Comparison of ENCODE assay signal across 15 cellular contexts in the genomic region with DNA sequence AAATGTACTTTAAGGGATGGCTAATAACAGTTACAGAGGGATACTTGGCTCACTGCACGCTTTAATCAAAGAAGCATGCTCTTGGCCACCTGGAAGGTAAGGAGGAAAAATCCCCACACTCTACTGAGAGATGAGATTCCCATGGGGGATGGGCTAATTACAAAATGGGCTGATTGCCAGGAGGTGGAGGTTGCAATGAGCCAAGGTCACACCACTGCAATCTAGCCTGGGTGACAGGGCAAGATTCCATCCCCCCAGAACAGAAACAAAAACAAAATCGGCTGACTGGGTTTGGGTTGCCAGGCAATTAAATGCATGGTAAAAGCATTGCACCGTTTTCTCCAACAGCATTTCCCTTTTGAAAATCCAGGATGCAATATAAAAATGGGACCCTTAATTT. TPM values are rescaled to one million over a fixed set of nuclear protein-coding genes. Genes with fewer than 3 reads are reported as not detected.
DNase-seq lines count a peak whose midpoint lies in the region; ATAC-seq and TF ChIP-seq lines count a peak whose summit lies in the region.
"Had no signal": no experiment of that assay in that cellular context is flagged by ENCODE, and none has a peak within 500 bp of the region (broad histone marks: within the 10 kb centered on the region; RNA-seq: fewer than 3 reads in every experiment).

No MANE protein-coding gene starts in this region.

- peaks cover 2 to 25% (median 10%) of the 10 kb centered on the region in 4 donors for H3K4me1 ChIP-seq in liver (ENCODE audit: control insufficient read depth in 4 of 4, insufficient read depth in 4 of 4, low read length in 3 of 4)

- no peak for DNase-seq in natural killer cell treated with Interleukin-12 subunit alpha and Interleukin-12 subunit beta and Interleukin-15 and Interleukin-18, amount 100 ng/mL, for 72 hours (ENCODE audit: low spot score)
- no peak for DNase-seq in natural killer cell
- DNase-seq in effector memory CD8-positive, alpha-beta T cell, result no peak
- no peak for DNase-seq in HEK293T (ENCODE audit: extremely low spot score)
- DNase-seq: ACHN, DMS79 treated with DMSO at 0.1 percent for 48 hours, GOT3, NCI-H1436, NCI-H2029 treated with DMSO at 0.1 percent for 48 hours, NCI-H82 had no signal

- peaks cover 36% of the 10 kb centered on the region for H3K36me3 Mint-ChIP-seq in natural killer cell treated with Interleukin-12 subunit alpha and Interleukin-12 subunit beta and Interleukin-15 and Interleukin-18, amount 100 ng/mL, for 72 hours
- H3K36me3 Mint-ChIP-seq in natural killer cell, result no peaks in the 10 kb centered on the region
- H3K36me3 Mint-ChIP-seq in effector memory CD8-positive, alpha-beta T cell (ENCODE audit: insufficient read depth), result peaks cover 6% of the 10 kb centered on the region

- peak overlapping the region in 1 of 2 donors; percentile 35 for H3K27ac ChIP-seq in liver (ENCODE audit: low read depth in 1 of 2, low read length in 2 of 2)
- H3K27ac ChIP-seq: C4-2B had no signal

- H3K4me3 Mint-ChIP-seq in natural killer cell treated with Interleukin-12 subunit alpha and Interleukin-12 subunit beta and Interleukin-15 and Interleukin-18, amount 100 ng/mL, for 72 hours, result peak overlapping the region; percentile 27
- H3K4me3 Mint-ChIP-seq in natural killer cell, result no peak overlapping the region
- H3K4me3 Mint-ChIP-seq in effector memory CD8-positive, alpha-beta T cell, result no peak overlapping the region

- intact Hi-C loops in natural killer cell (cut with micrococcal nuclease), result no loop called here

- peaks cover 53 to 67% of the 10 kb centered on the region in 2 donors for H3K4me1 Mint-ChIP-seq in natural killer cell treated with Interleukin-12 subunit alpha and Interleukin-12 subunit beta and Interleukin-15 and Interleukin-18, amount 100 ng/mL, for 72 hours (ENCODE audit: low read depth in 2 of 2)
- H3K4me1 Mint-ChIP-seq in natural killer cell, result peaks cover 57 to 68% of the 10 kb centered on the region in 2 donors
- H3K4me1 Mint-ChIP-seq in effector memory CD8-positive, alpha-beta T cell (ENCODE audit: low read depth in 2 of 2), result peaks cover 37 to 59% of the 10 kb centered on the region in 2 donors

- no peak for ATAC-seq in natural killer cell treated with Interleukin-12 subunit alpha and Interleukin-12 subunit beta and Interleukin-15 and Interleukin-18, amount 100 ng/mL, for 72 hours
- ATAC-seq in natural killer cell (no peak), HG03460 (IDR thresholded peaks at IDR 0.05; ENCODE audit: unreplicated experiment) (no peak), GM19324 (IDR thresholded peaks at IDR 0.05; ENCODE audit: low FRiP score, unreplicated experiment) (no peak)
- ATAC-seq in effector memory CD8-positive, alpha-beta T cell (replicated peaks), result no peak
- ATAC-seq: HCT116 had no signal

- 43% methylated on average over 3 of the region's 3 CpGs for WGBS in liver

- CTCF ChIA-PET in HEK293T (lab: Yijun Ruan, JAX), result no interaction called here

- no peak overlapping the region for H3K9ac ChIP-seq in liver (ENCODE audit: low read depth in 1 of 2, low read length in 2 of 2)

- H3K27ac Mint-ChIP-seq in natural killer cell treated with Interleukin-12 subunit alpha and Interleukin-12 subunit beta and Interleukin-15 and Interleukin-18, amount 100 ng/mL, for 72 hours, result peak overlapping the region in 1 of 2 donors; percentile 63
- no peak overlapping the region for H3K27ac Mint-ChIP-seq in natural killer cell
- H3K27ac Mint-ChIP-seq in effector memory CD8-positive, alpha-beta T cell, result peak overlapping the region; percentile 8 to 44

- no peak for TF ChIP-seq RAD21 in liver (IDR thresholded peaks at IDR 0.05)

- H3K9me3 Mint-ChIP-seq in natural killer cell treated with Interleukin-12 subunit alpha and Interleukin-12 subunit beta and Interleukin-15 and Interleukin-18, amount 100 ng/mL, for 72 hours, result peaks cover 14% of the 10 kb centered on the region
- H3K9me3 Mint-ChIP-seq in natural killer cell, result peaks cover 0 to 3% of the 10 kb centered on the region in 2 donors
- H3K9me3 Mint-ChIP-seq in effector memory CD8-positive, alpha-beta T cell, result peaks cover 0 to 2% of the 10 kb centered on the region in 2 donors

- no peaks in the 10 kb centered on the region for H3K27me3 ChIP-seq in liver (ENCODE audit: control insufficient read depth in 4 of 4, insufficient read depth in 4 of 4, low read length in 3 of 4)

- TF ChIP-seq CTCF in natural killer cell (IDR thresholded peaks at IDR 0.05) (no peak), liver (IDR thresholded peaks at IDR 0.05; ENCODE audit: low read depth, low read length, missing input control) (no peak)

- H3K36me3 ChIP-seq in liver (ENCODE audit: control insufficient read depth in 4 of 4, insufficient read depth in 3 of 4, low read depth in 1 of 4, low read length in 3 of 4), result peaks cover 0 to 2% (median 0%) of the 10 kb centered on the region in 4 donors

- no peak overlapping the region for H3K4me3 ChIP-seq in liver (ENCODE audit: low read depth in 1 of 3, low read length in 3 of 3)

- POLR2A ChIA-PET in HEK293T (lab: Yijun Ruan, JAX), result no interaction called here

- no peaks in the 10 kb centered on the region for H3K9me3 ChIP-seq in liver (ENCODE audit: control insufficient read depth in 4 of 4, low read length in 3 of 4)

- no peaks in the 10 kb centered on the region for H3K27me3 Mint-ChIP-seq in natural killer cell treated with Interleukin-12 subunit alpha and Interleukin-12 subunit beta and Interleukin-15 and Interleukin-18, amount 100 ng/mL, for 72 hours
- no peaks in the 10 kb centered on the region for H3K27me3 Mint-ChIP-seq in natural killer cell (ENCODE audit: low read depth in 2 of 2)
- no peaks in the 10 kb centered on the region for H3K27me3 Mint-ChIP-seq in effector memory CD8-positive, alpha-beta T cell

TF ChIP-seq in liver, 16 proteins besides CTCF, POLR2A, EP300 and RAD21:
- peak; percentile 68 to 74 for TF ChIP-seq HNF4A (conservative IDR thresholded peaks at IDR 0.05)
- TF ChIP-seq NR2F2 (IDR thresholded peaks at IDR 0.05), result peak; percentile 52
- TF ChIP-seq SP1 (IDR thresholded peaks at IDR 0.05), result peak; percentile 19
- peak; percentile 46 to 80 for TF ChIP-seq RXRA (IDR thresholded peaks at IDR 0.05)
- TF ChIP-seq HNF4G (IDR thresholded peaks at IDR 0.05), result no peak

TF ChIP-seq in HEK293T, 16 proteins besides CTCF, POLR2A, EP300 and RAD21:
- TF ChIP-seq FOXA1 (IDR thresholded peaks at IDR 0.05) (no peak), FOXK2 (IDR thresholded peaks at IDR 0.05) (no peak), CTBP1 (IDR thresholded peaks at IDR 0.05; ENCODE audit: borderline replicate concordance) (no peak), NFRKB (IDR thresholded peaks at IDR 0.05) (no peak), ARNT (IDR thresholded peaks at IDR 0.05) (no peak)
- TF ChIP-seq, protein P1, sequence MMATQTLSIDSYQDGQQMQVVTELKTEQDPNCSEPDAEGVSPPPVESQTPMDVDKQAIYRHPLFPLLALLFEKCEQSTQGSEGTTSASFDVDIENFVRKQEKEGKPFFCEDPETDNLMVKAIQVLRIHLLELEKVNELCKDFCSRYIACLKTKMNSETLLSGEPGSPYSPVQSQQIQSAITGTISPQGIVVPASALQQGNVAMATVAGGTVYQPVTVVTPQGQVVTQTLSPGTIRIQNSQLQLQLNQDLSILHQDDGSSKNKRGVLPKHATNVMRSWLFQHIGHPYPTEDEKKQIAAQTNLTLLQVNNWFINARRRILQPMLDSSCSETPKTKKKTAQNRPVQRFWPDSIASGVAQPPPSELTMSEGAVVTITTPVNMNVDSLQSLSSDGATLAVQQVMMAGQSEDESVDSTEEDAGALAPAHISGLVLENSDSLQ (IDR thresholded peaks at IDR 0.05), result no peak

RNA-seq across cellular contexts. Expression of a gene that starts 18.0 kb away (rescaled TPM):
- 100 to 1,000 TPM in 1 of 2 donors, 10 to 100 TPM in 1; 66.3 to 138 TPM for total RNA-seq in natural killer cell treated with Interleukin-12 subunit alpha and Interleukin-12 subunit beta and Interleukin-15 and Interleukin-18, amount 100 ng/mL, for 72 hours
- total RNA-seq in natural killer cell, result 10 to 100 TPM; 43.2 to 63.1 (median 55.5) TPM
- 10 to 100 TPM; 10.8 to 14.5 TPM for total RNA-seq in liver
- polyA plus RNA-seq in liver, result 1 to 10 TPM; 4.4 to 5.7 TPM

Comparison
In these comparisons a context has a peak if more than half of its experiments do, and no peak if none do; other contexts are left out.
1. H3K27ac Mint-ChIP-seq: peak in effector memory CD8-positive, alpha-beta T cell (2 of 2); none in natural killer cell (0 of 2).